Comparison of ENCODE assay signal across 14 cellular contexts in genomic region chr3:40771112-40771511, GRCh38.
"Had no signal": no experiment of that assay in that cellular context is flagged by ENCODE, and none has a peak within 500 bp of the region (broad histone marks: within the 10 kb centered on the region; RNA-seq: fewer than 3 reads in every experiment).

No MANE protein-coding gene starts in this region.

- H3K27ac ChIP-seq: brain microvascular endothelial cell, right lobe of liver, suprapubic skin had no signal

- H3K36me3 ChIP-seq: brain microvascular endothelial cell, right lobe of liver, suprapubic skin, upper lobe of left lung had no signal

- H3K9me3 ChIP-seq: right lobe of liver, suprapubic skin, upper lobe of left lung had no signal

- H3K27me3 ChIP-seq: right lobe of liver, suprapubic skin, upper lobe of left lung had no signal

- H3K4me1 ChIP-seq: right lobe of liver had no signal

- ATAC-seq: activated CD8-positive, alpha-beta T cell treated with anti-CD3 and anti-CD28 coated beads for 36 hours; activated T-cell treated with anti-CD3 and anti-CD28 coated beads, Interleukin-2, amount 50 U/mL, for 4 hours; right lobe of liver; stimulated activated naive CD8-positive, alpha-beta T cell treated with anti-CD3 and anti-CD28 coated beads, Interleukin-15, amount 100 ng/mL, for 72 hours; T-cell had no signal

- DNase-seq: activated CD4-positive, alpha-beta T cell treated with anti-CD3 and anti-CD28 coated beads, Interleukin-2, amount 10 ng/mL, durations not matched to agents 24 days and 14 days; activated CD8-positive, alpha-beta T cell treated with anti-CD3 and anti-CD28 coated beads for 36 hours; activated naive CD4-positive, alpha-beta T cell treated with anti-CD3 and anti-CD28 coated beads for 36 hours; activated T-cell treated with anti-CD3 and anti-CD28 coated beads, Interleukin-2, amount 50 U/mL, for 4 hours; brain microvascular endothelial cell; cortex of kidney; erythroblast; right lobe of liver; stimulated activated CD4-positive, alpha-beta T cell treated with anti-CD3 and anti-CD28 coated beads, Interleukin-4, amount 100 ng/mL, for 1 hour; stimulated activated naive CD8-positive, alpha-beta T cell treated with anti-CD3 and anti-CD28 coated beads, Interleukin-15, amount 100 ng/mL, for 72 hours; T-cell; upper lobe of left lung had no signal

- H3K4me3 ChIP-seq: right lobe of liver, smooth muscle cell, suprapubic skin, upper lobe of left lung had no signal
